2 cellular contexts compared by ENCODE assay signal in the genomic region with DNA sequence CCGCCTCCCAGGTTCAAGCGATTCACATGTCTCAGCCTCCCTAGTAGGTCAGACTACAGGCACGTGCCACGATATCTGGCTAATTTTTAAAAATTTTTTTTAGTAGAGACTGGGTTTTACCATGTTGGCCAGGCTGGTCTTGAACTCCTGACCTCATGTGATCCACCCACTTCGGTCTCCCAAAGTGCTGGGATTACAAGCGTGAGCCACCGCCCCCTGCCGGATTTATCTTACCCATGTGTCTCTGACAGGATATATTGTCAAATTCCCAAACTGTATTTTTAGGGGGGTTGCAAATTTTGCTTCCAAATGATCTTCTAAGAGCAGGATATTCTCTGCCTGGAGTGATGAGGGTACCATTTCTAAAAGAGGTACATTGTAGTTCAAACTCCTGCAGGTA.
TF ChIP-seq lines count a peak whose summit lies in the region.

No MANE protein-coding gene starts in this region.

TF ChIP-seq in IMR-90, 13 proteins besides CTCF, POLR2A, EP300 and RAD21:
- TF ChIP-seq RFX5 (IDR thresholded peaks at IDR 0.05; ENCODE audit: low read depth, low read length) = no peak
- no peak for TF ChIP-seq USF2 (IDR thresholded peaks at IDR 0.05; ENCODE audit: low read depth, low read length)
- TF ChIP-seq MAZ (IDR thresholded peaks at IDR 0.05; ENCODE audit: borderline replicate concordance, low read depth, low read length) = no peak
- TF ChIP-seq SMC3 (IDR thresholded peaks at IDR 0.05; ENCODE audit: low read depth, low read length) = no peak
- TF ChIP-seq NFE2L2 (IDR thresholded peaks at IDR 0.05; ENCODE audit: low read depth, low read length) = no peak
- TF ChIP-seq BHLHE40 (IDR thresholded peaks at IDR 0.05; ENCODE audit: low read depth, low read length) = no peak
- TF ChIP-seq RCOR1 (IDR thresholded peaks at IDR 0.05; ENCODE audit: insufficient replicate concordance, low read length) = no peak
- no peak for TF ChIP-seq ELK1 (IDR thresholded peaks at IDR 0.05; ENCODE audit: borderline replicate concordance, low read depth, low read length)
- no peak for TF ChIP-seq MXI1 (IDR thresholded peaks at IDR 0.05; ENCODE audit: borderline replicate concordance, low read depth, low read length)
- TF ChIP-seq CEBPB (IDR thresholded peaks at IDR 0.05; ENCODE audit: low read depth, low read length) = no peak
- TF ChIP-seq CHD1 (IDR thresholded peaks at IDR 0.05; ENCODE audit: low read depth, low read length) = no peak
- no peak for TF ChIP-seq MAFK (IDR thresholded peaks at IDR 0.05; ENCODE audit: low read depth, low read length)
- no peak for TF ChIP-seq FOS (IDR thresholded peaks at IDR 0.05; ENCODE audit: low read depth, low read length)
TF ChIP-seq in IMR-90: peak in this region for 0.

TF ChIP-seq in K562, 482 proteins besides CTCF, POLR2A, EP300 and RAD21:
- TF ChIP-seq GABPB1 (CRISPR knock-in tag; IDR thresholded peaks at IDR 0.05) = no peak
- TF ChIP-seq NR2C1 (IDR thresholded peaks at IDR 0.05) = no peak
- no peak for TF ChIP-seq NR2C1 (tag; IDR thresholded peaks at IDR 0.05)
- no peak for TF ChIP-seq ZNF212 (CRISPR knock-in tag; IDR thresholded peaks at IDR 0.05)
- TF ChIP-seq HNRNPK (IDR thresholded peaks at IDR 0.05; ENCODE audit: low read depth, low read length, poor library complexity, severe bottlenecking) = no peak
- TF ChIP-seq NEUROD1 (IDR thresholded peaks at IDR 0.05; ENCODE audit: borderline replicate concordance, low read depth, low read length, partially characterized antibody) = no peak
- TF ChIP-seq ZNF253 (CRISPR knock-in tag; conservative IDR thresholded peaks at IDR 0.05) = no peak
- TF ChIP-seq ZBTB9 (CRISPR knock-in tag; IDR thresholded peaks at IDR 0.05) = no peak
- TF ChIP-seq BRF1 (IDR thresholded peaks at IDR 0.05; ENCODE audit: borderline replicate concordance, extremely low read depth, insufficient read length) = no peak
- TF ChIP-seq ZNF778 (CRISPR knock-in tag; IDR thresholded peaks at IDR 0.05) = no peak
- TF ChIP-seq SMARCA5 (IDR thresholded peaks at IDR 0.05) = no peak
- TF ChIP-seq SMARCC2 (IDR thresholded peaks at IDR 0.05; ENCODE audit: low read depth) = no peak
- TF ChIP-seq TAF1 (IDR thresholded peaks at IDR 0.05; ENCODE audit: control insufficient read depth, extremely low read depth, insufficient read depth, low read length, severe bottlenecking) = no peak
